ENCODE assay signal across 7 cellular contexts in the genomic region with DNA sequence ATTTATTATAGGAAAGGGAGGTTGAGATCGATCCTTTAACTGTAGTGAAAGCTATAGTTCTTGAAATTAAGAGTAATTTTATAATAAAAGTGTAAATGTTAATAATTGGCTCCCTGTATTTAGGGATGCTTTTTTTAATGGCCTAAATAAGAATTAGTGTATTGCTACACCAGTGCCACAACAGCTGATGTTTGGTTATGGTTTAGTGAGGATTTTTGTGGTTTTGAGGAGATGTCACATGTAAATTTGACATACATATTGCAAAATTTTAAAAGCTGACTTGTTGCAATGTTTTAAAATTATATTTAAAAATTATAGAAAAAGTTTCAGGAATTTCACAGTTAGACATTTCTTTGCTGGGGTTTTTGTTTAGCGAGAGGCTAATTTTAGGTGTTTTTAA. TPM values are rescaled to one million over a fixed set of nuclear protein-coding genes. Genes with fewer than 3 reads are reported as not detected.
DNase-seq lines count a peak whose midpoint lies in the region; ATAC-seq and TF ChIP-seq lines count a peak whose summit lies in the region.

No MANE protein-coding gene starts in this region.

- H3K4me3 ChIP-seq in HFF-Myc (replicated peaks; ENCODE audit: low read depth, low read length) (peak overlapping the region; percentile 78), foreskin fibroblast (ENCODE audit: low read depth in 1 of 2, low read length in 2 of 2) (peak overlapping the region; percentile 68 to 94)

- ATAC-seq in T-cell (replicated peaks in 1 of 4), result no peak
- no peak for ATAC-seq in stimulated activated memory B cell treated with anti-CD40 and anti-IgM and Interleukin-4, amounts not matched to agents 10 μg/mL and 1 μg/mL and 100 μg/mL, for 72 hours
- ATAC-seq in GM18870 (IDR thresholded peaks at IDR 0.05; ENCODE audit: unreplicated experiment), result no peak

- CTCF ChIA-PET in T-cell (lab: Charles Lee), result interaction anchor here (0.7 to 5.9 kb wide), 14 partner anchors 12 to 125 kb away, joined by 3 to 39 read pairs (median 4); no protein-coding TSS in a partner anchor

- no peaks in the 10 kb centered on the region for H3K27me3 Mint-ChIP-seq in T-cell
- no peaks in the 10 kb centered on the region for H3K27me3 Mint-ChIP-seq in stimulated activated memory B cell treated with anti-CD40 and anti-IgM and Interleukin-4, amounts not matched to agents 10 μg/mL and 1 μg/mL and 100 μg/mL, for 72 hours

- peaks cover 63 to 73% (median 66%) of the 10 kb centered on the region in 3 donors for H3K4me1 Mint-ChIP-seq in T-cell
- peaks cover 45% of the 10 kb centered on the region for H3K4me1 Mint-ChIP-seq in stimulated activated memory B cell treated with anti-CD40 and anti-IgM and Interleukin-4, amounts not matched to agents 10 μg/mL and 1 μg/mL and 100 μg/mL, for 72 hours

- DNase-seq in HFF-Myc (ENCODE audit: extremely low read depth, low read depth), result no peak
- DNase-seq in T-cell, result no peak
- DNase-seq in foreskin fibroblast, result peak in 1 of 2 donors; percentile 48
- DNase-seq in SHP77 treated with DMSO at 0.1 percent for 48 hours (lab: John Stamatoyannopoulos, UW), result no peak
- DNase-seq in HPDE6-E6E7 (ENCODE audit: extremely low spot score), result no peak

- H3K36me3 Mint-ChIP-seq in T-cell, result peaks cover 29% of the 10 kb centered on the region
- H3K36me3 Mint-ChIP-seq in stimulated activated memory B cell treated with anti-CD40 and anti-IgM and Interleukin-4, amounts not matched to agents 10 μg/mL and 1 μg/mL and 100 μg/mL, for 72 hours, result peaks cover 47% of the 10 kb centered on the region

- no peaks in the 10 kb centered on the region for H3K9me3 Mint-ChIP-seq in T-cell
- H3K9me3 Mint-ChIP-seq in stimulated activated memory B cell treated with anti-CD40 and anti-IgM and Interleukin-4, amounts not matched to agents 10 μg/mL and 1 μg/mL and 100 μg/mL, for 72 hours, result no peaks in the 10 kb centered on the region

- H3K4me3 Mint-ChIP-seq in T-cell, result peak overlapping the region; percentile 87 to 95 (median 92)
- H3K4me3 Mint-ChIP-seq in stimulated activated memory B cell treated with anti-CD40 and anti-IgM and Interleukin-4, amounts not matched to agents 10 μg/mL and 1 μg/mL and 100 μg/mL, for 72 hours, result peak overlapping the region; percentile 83

- no peak overlapping the region for H3K27ac Mint-ChIP-seq in T-cell
- H3K27ac Mint-ChIP-seq in stimulated activated memory B cell treated with anti-CD40 and anti-IgM and Interleukin-4, amounts not matched to agents 10 μg/mL and 1 μg/mL and 100 μg/mL, for 72 hours, result peak overlapping the region; percentile 3

- POLR2A ChIA-PET in T-cell (lab: Charles Lee), result interaction anchor here (0.6 to 1.2 kb wide), 6 partner anchors 12 to 352 kb away, joined by 3 to 15 read pairs (median 4); a partner anchor contains a TSS

- TF ChIP-seq CTCF in HFF-Myc (IDR thresholded peaks at IDR 0.05; ENCODE audit: low read depth, low read length, missing control alignments) (no peak), foreskin fibroblast (IDR thresholded peaks at IDR 0.05; ENCODE audit: low read depth, low read length) (no peak)

RNA-seq across cellular contexts. Expression of a gene that starts 3.9 kb away (rescaled TPM):
- 10 to 100 TPM; 21.2 to 55.0 (median 23.3) TPM for total RNA-seq in T-cell
